19 cellular contexts compared by ENCODE assay signal in genomic region chr2:195308163-195308562, GRCh38.
"Had no signal": no experiment of that assay in that cellular context is flagged by ENCODE, and none has a peak within 500 bp of the region (broad histone marks: within the 10 kb centered on the region; RNA-seq: fewer than 3 reads in every experiment).

No MANE protein-coding gene starts in this region.

- ATAC-seq: left lobe of liver; natural killer cell; sciatic nerve; stimulated activated effector memory CD8-positive, alpha-beta T cell treated with anti-CD3 and anti-CD28 coated beads, Interleukin-12 subunit alpha, Interleukin-12 subunit beta, amount 100 ng/mL, for 72 hours had no signal

- H3K4me1 ChIP-seq: colonic mucosa, parathyroid adenoma, prostate gland, right atrium auricular region, stomach, thyroid gland had no signal

- H3K79me2 ChIP-seq: parathyroid adenoma had no signal

- H3K36me3 ChIP-seq: colonic mucosa, neutrophil, prostate gland, right atrium auricular region, stomach, thyroid gland had no signal

- H2AFZ ChIP-seq: parathyroid adenoma had no signal

- H3K4me3 ChIP-seq: colonic mucosa, lung, prostate gland, right atrium auricular region, stomach, thyroid gland had no signal

- H3K9ac ChIP-seq: parathyroid adenoma had no signal

- H3K27ac ChIP-seq: colonic mucosa, neutrophil, parathyroid adenoma, prostate gland, right atrium auricular region, stomach, thyroid gland had no signal

- H3K9me3 ChIP-seq: colonic mucosa, neutrophil, prostate gland, right atrium auricular region, stomach, thyroid gland had no signal

- H3K27me3 ChIP-seq: colonic mucosa, neutrophil, right atrium auricular region, stomach, thyroid gland had no signal

- DNase-seq: effector CD8-positive, alpha-beta T cell; erythroblast; kidney; natural killer cell; stimulated activated CD4-positive, alpha-beta T cell treated with anti-CD3 and anti-CD28 coated beads, Interleukin-2, amount 100 ng/mL, for 24 hours; stimulated activated CD4-positive, alpha-beta T cell treated with anti-CD3 and anti-CD28 coated beads, Interleukin-4, amount 100 ng/mL, for 24 hours; stimulated activated naive CD4-positive, alpha-beta T cell treated with Interleukin-2 at 50 U/mL for 16 hours; stomach; thyroid gland; trophoblast cell had no signal
